8 cellular contexts compared by ENCODE assay signal in the genomic region with DNA sequence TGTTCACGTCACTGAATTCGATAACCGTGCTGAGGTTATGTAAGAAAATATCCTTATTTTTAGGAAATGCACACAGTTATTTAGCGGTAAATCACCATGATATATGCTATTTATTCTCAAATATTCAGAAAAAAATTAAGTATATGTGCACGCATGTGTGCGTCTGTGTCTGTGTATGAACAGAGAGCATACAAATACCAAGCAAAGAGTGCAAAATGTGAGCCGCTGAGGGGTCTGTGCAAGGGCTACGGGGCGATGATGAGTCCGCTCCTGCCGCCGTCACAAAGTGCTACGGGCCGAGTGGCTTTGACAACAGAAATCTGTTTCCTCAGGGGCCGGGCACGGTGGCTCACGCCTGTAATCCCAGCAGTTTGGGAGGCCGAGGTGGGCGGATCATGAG. TPM values are rescaled to one million over a fixed set of nuclear protein-coding genes. Genes with fewer than 3 reads are reported as not detected.
"Had no signal": no experiment of that assay in that cellular context is flagged by ENCODE, and none has a peak within 500 bp of the region (broad histone marks: within the 10 kb centered on the region; RNA-seq: fewer than 3 reads in every experiment).

No MANE protein-coding gene starts in this region.

- H3K36me3 Mint-ChIP-seq: IgD-negative memory B cell had no signal

- H3K27ac Mint-ChIP-seq: IgD-negative memory B cell had no signal

- H3K4me3 Mint-ChIP-seq: IgD-negative memory B cell had no signal

- H3K4me3 ChIP-seq: K562 had no signal

- FAIRE-seq: HepG2, HTR-8/SVneo, K562 had no signal

- H3K27ac ChIP-seq: HL-60 had no signal

- DNase-seq: IMR-90, KBM-7 had no signal

RNA-seq across cellular contexts. Expression of a gene that starts 7.4 kb away (rescaled TPM):
- total RNA-seq: HepG2, HT1080, IMR-90, K562 had no signal
